In the genomic region with DNA sequence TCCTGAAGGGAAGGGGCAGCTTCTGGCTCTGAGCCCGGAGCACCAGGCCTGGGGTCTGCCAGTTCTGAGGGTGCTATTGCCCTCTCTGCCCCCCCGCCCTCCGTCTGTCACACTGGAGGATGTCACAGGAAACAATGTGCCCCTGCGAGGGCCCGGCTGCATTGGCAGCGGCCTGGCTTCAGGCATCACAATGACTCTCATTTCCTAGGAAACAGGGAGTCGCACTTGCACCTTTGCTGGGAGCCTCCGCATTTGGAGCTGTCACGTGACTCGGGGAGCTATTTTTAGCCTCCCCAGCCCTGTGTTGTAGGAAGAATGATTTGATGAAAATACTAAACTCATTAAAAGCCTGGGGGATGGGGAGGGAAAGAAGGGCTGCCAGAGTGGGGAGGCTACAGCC, we compare ENCODE assay signal across 13 cellular contexts.
DNase-seq lines count a peak whose midpoint lies in the region; ATAC-seq, FAIRE-seq and TF ChIP-seq lines count a peak whose summit lies in the region.
"Had no signal": no experiment of that assay in that cellular context is flagged by ENCODE, and none has a peak within 500 bp of the region (broad histone marks: within the 10 kb centered on the region; RNA-seq: fewer than 3 reads in every experiment).

No MANE protein-coding gene starts in this region.

- FAIRE-seq in islet of Langerhans (lab: Jason Lieb, UNC), result peak; percentile 77
- no peak for FAIRE-seq in GM12892 (lab: Jason Lieb, UNC)
- FAIRE-seq: keratinocyte had no signal

- DNase-seq in NCI-H524 (lab: John Stamatoyannopoulos, UW), result peak; percentile 46 to 69
- no peak for DNase-seq in NCI-H524 treated with DMSO at 0.1 percent for 48 hours (lab: John Stamatoyannopoulos, UW)
- peak; percentile 71 for DNase-seq in astrocyte of the hippocampus (ENCODE audit: low read depth, low spot score)
- no peak for DNase-seq in upper lobe of right lung
- DNase-seq in GM12892 (ENCODE audit: insufficient read length), result no peak
- DNase-seq in effector memory CD4-positive, alpha-beta T cell, result no peak
- DNase-seq in SW480 (ENCODE audit: low spot score), result no peak
- DNase-seq: EL, transverse colon had no signal

- no peak for TF ChIP-seq POLR2A in GM12892 (IDR thresholded peaks at IDR 0.05; ENCODE audit: low read depth, low read length)

- intact Hi-C loops in upper lobe of right lung (cut with DNase I), result no loop called here

- no peaks in the 10 kb centered on the region for H3K4me1 ChIP-seq in upper lobe of right lung
- no peaks in the 10 kb centered on the region for H3K4me1 ChIP-seq in effector memory CD4-positive, alpha-beta T cell (ENCODE audit: control insufficient read depth, insufficient read depth, low read length, poor library complexity, severe bottlenecking)

- H3K27me3 ChIP-seq in upper lobe of right lung, result no peaks in the 10 kb centered on the region
- no peaks in the 10 kb centered on the region for H3K27me3 ChIP-seq in effector memory CD4-positive, alpha-beta T cell (replicated peaks; ENCODE audit: control insufficient read depth, insufficient read depth, low read length, poor library complexity, severe bottlenecking)
- H3K27me3 ChIP-seq: transverse colon had no signal

- H3K27ac ChIP-seq in upper lobe of right lung, result no peak overlapping the region
- no peak overlapping the region for H3K27ac ChIP-seq in effector memory CD4-positive, alpha-beta T cell (ENCODE audit: insufficient read depth, low read length, poor library complexity, severe bottlenecking)
- H3K27ac ChIP-seq: epithelial cell of prostate, KMS-11, transverse colon had no signal

- no peak overlapping the region for H3K4me3 ChIP-seq in upper lobe of right lung
- H3K4me3 ChIP-seq in effector memory CD4-positive, alpha-beta T cell (ENCODE audit: insufficient read depth, low read depth, low read length, poor library complexity, severe bottlenecking), result no peak overlapping the region
- H3K4me3 ChIP-seq: transverse colon had no signal

- H3K36me3 ChIP-seq in upper lobe of right lung, result no peaks in the 10 kb centered on the region
- H3K36me3 ChIP-seq in effector memory CD4-positive, alpha-beta T cell (ENCODE audit: control insufficient read depth, insufficient read depth, low read length), result no peaks in the 10 kb centered on the region
- H3K36me3 ChIP-seq: transverse colon had no signal

- peak; percentile 37 for ATAC-seq in upper lobe of right lung

- no peak for TF ChIP-seq CTCF in upper lobe of right lung (IDR thresholded peaks at IDR 0.05)

- no peaks in the 10 kb centered on the region for H3K9me3 ChIP-seq in upper lobe of right lung
- H3K9me3 ChIP-seq in effector memory CD4-positive, alpha-beta T cell (ENCODE audit: control insufficient read depth, low read length), result no peaks in the 10 kb centered on the region
- H3K9me3 ChIP-seq: transverse colon had no signal

Comparison
In these comparisons a context has a peak if more than half of its experiments do, and no peak if none do; other contexts are left out.
1. DNase-seq: peak in NCI-H524 (2 of 2) and astrocyte of the hippocampus (single experiment); none in NCI-H524 treated with DMSO at 0.1 percent for 48 hours (single experiment), upper lobe of right lung (single experiment), GM12892 (single experiment), effector memory CD4-positive, alpha-beta T cell (0 of 3) and SW480 (single experiment).